In the genomic region with DNA sequence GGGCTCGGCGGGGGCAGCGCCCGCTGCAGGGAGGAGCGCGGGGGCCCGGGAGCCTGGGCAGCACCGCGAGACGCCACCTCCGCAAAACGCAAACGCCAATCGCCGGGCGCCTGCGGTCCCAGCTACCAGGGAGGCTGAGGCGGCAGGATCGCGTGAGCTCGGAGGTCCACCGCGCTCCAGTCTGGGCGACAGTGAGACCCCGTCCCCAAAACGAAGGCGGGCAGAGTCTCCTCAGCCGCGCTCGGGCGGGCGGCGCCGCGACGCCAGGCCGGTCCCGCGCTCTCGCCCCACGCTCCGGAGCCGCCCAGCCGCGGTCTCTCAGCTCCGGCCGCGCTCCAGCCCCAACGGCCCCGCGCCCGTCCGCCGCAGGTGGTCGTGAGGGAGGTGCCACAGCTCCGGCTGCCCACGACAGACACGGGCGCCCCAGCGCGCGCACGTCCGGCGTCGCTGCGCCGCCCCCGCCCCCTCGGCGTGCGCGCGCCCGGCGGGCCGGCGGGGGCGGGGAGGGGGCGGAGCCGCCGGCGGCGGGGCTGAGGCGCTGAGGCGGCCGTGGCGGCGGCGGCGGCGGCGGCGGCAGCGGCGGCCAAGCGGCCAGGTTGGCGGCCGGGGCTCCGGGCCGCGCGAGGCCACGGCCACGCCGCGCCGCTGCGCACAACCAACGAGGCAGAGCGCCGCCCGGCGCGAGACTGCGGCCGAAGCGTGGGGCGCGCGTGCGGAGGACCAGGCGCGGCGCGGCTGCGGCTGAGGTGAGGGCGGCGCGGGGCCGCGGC, we compare ENCODE assay signal across 8 cellular contexts. TPM values are rescaled to one million over a fixed set of nuclear protein-coding genes. Genes with fewer than 3 reads are reported as not detected.
DNase-seq lines count a peak whose midpoint lies in the region; ATAC-seq, FAIRE-seq and TF ChIP-seq lines count a peak whose summit lies in the region.

A gene with protein sequence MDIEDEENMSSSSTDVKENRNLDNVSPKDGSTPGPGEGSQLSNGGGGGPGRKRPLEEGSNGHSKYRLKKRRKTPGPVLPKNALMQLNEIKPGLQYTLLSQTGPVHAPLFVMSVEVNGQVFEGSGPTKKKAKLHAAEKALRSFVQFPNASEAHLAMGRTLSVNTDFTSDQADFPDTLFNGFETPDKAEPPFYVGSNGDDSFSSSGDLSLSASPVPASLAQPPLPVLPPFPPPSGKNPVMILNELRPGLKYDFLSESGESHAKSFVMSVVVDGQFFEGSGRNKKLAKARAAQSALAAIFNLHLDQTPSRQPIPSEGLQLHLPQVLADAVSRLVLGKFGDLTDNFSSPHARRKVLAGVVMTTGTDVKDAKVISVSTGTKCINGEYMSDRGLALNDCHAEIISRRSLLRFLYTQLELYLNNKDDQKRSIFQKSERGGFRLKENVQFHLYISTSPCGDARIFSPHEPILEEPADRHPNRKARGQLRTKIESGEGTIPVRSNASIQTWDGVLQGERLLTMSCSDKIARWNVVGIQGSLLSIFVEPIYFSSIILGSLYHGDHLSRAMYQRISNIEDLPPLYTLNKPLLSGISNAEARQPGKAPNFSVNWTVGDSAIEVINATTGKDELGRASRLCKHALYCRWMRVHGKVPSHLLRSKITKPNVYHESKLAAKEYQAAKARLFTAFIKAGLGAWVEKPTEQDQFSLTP (plus strand): TSS at position 533 of the 770 bp plus-strand sequence. CDS start 97,077 bp downstream, outside the sequence.

- no peaks in the 10 kb centered on the region for H3K9me3 Mint-ChIP-seq in neural progenitor cell

- CTCF ChIA-PET in RWPE1 (lab: Yijun Ruan, JAX), result interaction anchor here (0.5 to 0.6 kb wide), 2 partner anchors 66 to 491 kb away, joined by 3 to 4 read pairs; no protein-coding TSS in a partner anchor

- H3K9me3 ChIP-seq in neural progenitor cell (ENCODE audit: low read depth) (no peaks in the 10 kb centered on the region), tibial artery (no peaks in the 10 kb centered on the region)

- TF ChIP-seq CTCF in RWPE1 (conservative IDR thresholded peaks at IDR 0.05; ENCODE audit: low read depth) (no peak), neural progenitor cell (IDR thresholded peaks at IDR 0.05) (no peak), tibial artery (IDR thresholded peaks at IDR 0.05) (peak in 1 of 2 experiments; percentile 9)

- DNase-seq in NK-92 treated with Interleukin-12 subunit alpha and Interleukin-12 subunit beta, amount 100 ng/mL, for 24 hours (lab: John Stamatoyannopoulos, UW), result peak; percentile 53
- DNase-seq in NK-92 (lab: John Stamatoyannopoulos, UW; ENCODE audit: unreplicated experiment), result no peak
- DNase-seq in RWPE1 (ENCODE audit: low spot score), result peak; percentile 75
- peak in 3 of 4 experiments; percentile 27 to 64 (median 27) for DNase-seq in activated naive CD4-positive, alpha-beta T cell (lab: John Stamatoyannopoulos, UW)
- peak; percentile 92 to 93 for DNase-seq in frontal cortex (ENCODE audit: low spot score in 2 of 2)
- peak; percentile 90 for DNase-seq in neural progenitor cell (ENCODE audit: low spot score)
- no peak for DNase-seq in tibial artery

- H3K4me1 ChIP-seq in neural progenitor cell, result peaks cover 16% of the 10 kb centered on the region
- peaks cover 0 to 54% (median 40%) of the 10 kb centered on the region in 4 donors for H3K4me1 ChIP-seq in tibial artery

- H3K36me3 ChIP-seq in neural progenitor cell, result no peaks in the 10 kb centered on the region
- H3K36me3 ChIP-seq in tibial artery, result peaks cover 0 to 6% (median 0%) of the 10 kb centered on the region in 3 donors

- peak; percentile 66 for ATAC-seq in HG03432 (IDR thresholded peaks at IDR 0.05; ENCODE audit: unreplicated experiment)

- peaks cover 12% of the 10 kb centered on the region for H3K79me2 ChIP-seq in neural progenitor cell (ENCODE audit: low read depth)

- H2AFZ ChIP-seq in neural progenitor cell (replicated peaks), result peak within 1 kb of the TSS; percentile 87

- H3K27ac Mint-ChIP-seq in neural progenitor cell, result peak within 1 kb of the TSS; percentile 77

- POLR2A ChIA-PET in RWPE1 (lab: Yijun Ruan, JAX; ENCODE audit: low non-redundant PET), result no interaction called here

- intact Hi-C loops in tibial artery (cut with DNase I; ENCODE audit: low total_unique reads), result no loop called here

- H3K9ac ChIP-seq in neural progenitor cell, result no peak within 1 kb of the TSS

- H4K20me1 ChIP-seq in neural progenitor cell (ENCODE audit: low read depth), result peaks cover 22% of the 10 kb centered on the region

- peaks cover 27% of the 10 kb centered on the region for H3F3A ChIP-seq in neural progenitor cell (ENCODE audit: low read depth)

- H3K27me3 ChIP-seq in neural progenitor cell (peaks cover 25% of the 10 kb centered on the region), tibial artery (no peaks in the 10 kb centered on the region)

- peaks cover 12% of the 10 kb centered on the region for H3K27me3 Mint-ChIP-seq in neural progenitor cell (ENCODE audit: insufficient read depth, low read depth)

- H3K27ac ChIP-seq in RWPE1, result peak within 1 kb of the TSS; percentile 95
- peak within 1 kb of the TSS; percentile 60 for H3K27ac ChIP-seq in neural progenitor cell
- H3K27ac ChIP-seq in tibial artery, result peak within 1 kb of the TSS; percentile 95 to 97

- peak within 1 kb of the TSS; percentile 95 for H3K4me2 ChIP-seq in neural progenitor cell

- peak within 1 kb of the TSS; percentile 91 for H3K4me3 Mint-ChIP-seq in neural progenitor cell

- peaks cover 3% of the 10 kb centered on the region for H3K36me3 Mint-ChIP-seq in neural progenitor cell

- H3K4me3 ChIP-seq in neural progenitor cell (peak within 1 kb of the TSS; percentile 89), tibial artery (peak within 1 kb of the TSS; percentile 67 to 97)

- no peak for FAIRE-seq in frontal cortex (lab: Jason Lieb, UNC)

- peaks cover 31% of the 10 kb centered on the region for H3K4me1 Mint-ChIP-seq in neural progenitor cell

RNA-seq across cellular contexts. Expression of the gene that starts here (rescaled TPM):
- total RNA-seq in frontal cortex (19.2 TPM), neural progenitor cell (ENCODE audit: low replicate concordance) (5.1 and 8.4 TPM in 2 replicates)

Comparison
In these comparisons a context has a peak if more than half of its experiments do, and no peak if none do; other contexts are left out.
1. DNase-seq: peak in NK-92 treated with Interleukin-12 subunit alpha and Interleukin-12 subunit beta, amount 100 ng/mL, for 24 hours (single experiment), RWPE1 (single experiment), activated naive CD4-positive, alpha-beta T cell (3 of 4), frontal cortex (2 of 2) and neural progenitor cell (single experiment); none in NK-92 (single experiment) and tibial artery (0 of 2).
2. Peak in every context shown above with its lines, with median percentiles within 50 percentile points of each other: H3K27ac ChIP-seq.